14 cellular contexts compared by ENCODE assay signal in genomic region chr16:17067882-17068281, GRCh38.
DNase-seq lines count a peak whose midpoint lies in the region; ATAC-seq, FAIRE-seq and TF ChIP-seq lines count a peak whose summit lies in the region.
"Had no signal": no experiment of that assay in that cellular context is flagged by ENCODE, and none has a peak within 500 bp of the region (broad histone marks: within the 10 kb centered on the region; RNA-seq: fewer than 3 reads in every experiment).

No MANE protein-coding gene starts in this region.

- no peak for TF ChIP-seq CTCF in activated B cell treated with CpG ODN at 0.5 μM for 24 hours (IDR thresholded peaks at IDR 0.05)

- CTCF ChIA-PET in activated B cell treated with CpG ODN at 0.5 μM for 24 hours (lab: Charles Lee) = no interaction called here

- H3K27ac Mint-ChIP-seq in activated B cell treated with CpG ODN at 0.5 μM for 24 hours = peak overlapping the region; percentile 98
- peak overlapping the region; percentile 93 for H3K27ac Mint-ChIP-seq in stimulated activated memory B cell treated with anti-CD40 and anti-IgM and Interleukin-4, amounts not matched to agents 10 μg/mL and 1 μg/mL and 100 μg/mL, for 72 hours

- ATAC-seq in activated B cell treated with CpG ODN at 0.5 μM for 24 hours (ENCODE audit: low read depth) = no peak
- no peak for ATAC-seq in stimulated activated memory B cell treated with anti-CD40 and anti-IgM and Interleukin-4, amounts not matched to agents 10 μg/mL and 1 μg/mL and 100 μg/mL, for 72 hours

- peaks cover 1% of the 10 kb centered on the region for H3K27me3 Mint-ChIP-seq in activated B cell treated with CpG ODN at 0.5 μM for 24 hours
- H3K27me3 Mint-ChIP-seq in stimulated activated memory B cell treated with anti-CD40 and anti-IgM and Interleukin-4, amounts not matched to agents 10 μg/mL and 1 μg/mL and 100 μg/mL, for 72 hours = no peaks in the 10 kb centered on the region
- H3K27me3 Mint-ChIP-seq: CD4-positive, alpha-beta memory T cell had no signal

- no peak for FAIRE-seq in GM12891 (lab: Jason Lieb, UNC)
- FAIRE-seq: A204.1 had no signal

- no peak for TF ChIP-seq POLR2A in GM12891 (IDR thresholded peaks at IDR 0.05; ENCODE audit: low read depth, low read length)

- peaks cover 59% of the 10 kb centered on the region for H3K4me1 Mint-ChIP-seq in activated B cell treated with CpG ODN at 0.5 μM for 24 hours
- peaks cover 64% of the 10 kb centered on the region for H3K4me1 Mint-ChIP-seq in stimulated activated memory B cell treated with anti-CD40 and anti-IgM and Interleukin-4, amounts not matched to agents 10 μg/mL and 1 μg/mL and 100 μg/mL, for 72 hours

- DNase-seq in CD1c-positive myeloid dendritic cell (ENCODE audit: extremely low spot score) = peak; percentile 10
- DNase-seq in GM12891 (ENCODE audit: insufficient read length, low spot score) = no peak
- DNase-seq in activated B cell treated with CpG ODN at 0.5 μM for 24 hours = no peak
- DNase-seq in NCI-H345 (lab: John Stamatoyannopoulos, UW) = no peak
- DNase-seq in stimulated activated CD8-positive, alpha-beta memory T cell treated with anti-CD3 and anti-CD28 coated beads, Interleukin-4, amount 100 ng/mL, for 48 hours = no peak
- no peak for DNase-seq in SIG-M5 (lab: John Stamatoyannopoulos, UW)
- DNase-seq: ACHN; Calu3; CD4-positive, alpha-beta memory T cell; DMS79 treated with DMSO at 0.1 percent for 48 hours; GF-D8; GM23248 had no signal

- no peak overlapping the region for H3K4me3 Mint-ChIP-seq in activated B cell treated with CpG ODN at 0.5 μM for 24 hours
- H3K4me3 Mint-ChIP-seq in stimulated activated memory B cell treated with anti-CD40 and anti-IgM and Interleukin-4, amounts not matched to agents 10 μg/mL and 1 μg/mL and 100 μg/mL, for 72 hours = peak overlapping the region; percentile 27
- H3K4me3 Mint-ChIP-seq: CD4-positive, alpha-beta memory T cell had no signal

- intact Hi-C loops in activated B cell treated with CpG ODN at 0.5 μM for 24 hours (cut with micrococcal nuclease) = no loop called here

- POLR2A ChIA-PET in activated B cell treated with CpG ODN at 0.5 μM for 24 hours (lab: Charles Lee) = interaction anchor here (0.5 to 2.4 kb wide), 5 partner anchors 30 to 330 kb away, joined by 3 to 26 read pairs (median 5); no protein-coding TSS in a partner anchor

- peaks cover 9% of the 10 kb centered on the region for H3K36me3 Mint-ChIP-seq in activated B cell treated with CpG ODN at 0.5 μM for 24 hours (ENCODE audit: low read depth)
- H3K36me3 Mint-ChIP-seq in stimulated activated memory B cell treated with anti-CD40 and anti-IgM and Interleukin-4, amounts not matched to agents 10 μg/mL and 1 μg/mL and 100 μg/mL, for 72 hours = peaks cover 19% of the 10 kb centered on the region
- H3K36me3 Mint-ChIP-seq: CD4-positive, alpha-beta memory T cell had no signal

- no peaks in the 10 kb centered on the region for H3K9me3 Mint-ChIP-seq in activated B cell treated with CpG ODN at 0.5 μM for 24 hours
- H3K9me3 Mint-ChIP-seq in stimulated activated memory B cell treated with anti-CD40 and anti-IgM and Interleukin-4, amounts not matched to agents 10 μg/mL and 1 μg/mL and 100 μg/mL, for 72 hours = no peaks in the 10 kb centered on the region
- H3K9me3 Mint-ChIP-seq: CD4-positive, alpha-beta memory T cell had no signal

TF ChIP-seq in GM12891, 5 proteins besides CTCF, POLR2A, EP300 and RAD21:
- no peak for TF ChIP-seq POU2F2 (IDR thresholded peaks at IDR 0.05; ENCODE audit: low read depth, low read length)
- 0 out of 2 replicates have a peak, but pooled peaks have one; percentile 15 for TF ChIP-seq SPI1 (IDR thresholded peaks at IDR 0.05; ENCODE audit: low read depth, low read length)
- no peak for TF ChIP-seq POLR2AphosphoS5 (IDR thresholded peaks at IDR 0.05; ENCODE audit: low read depth, low read length)
- no peak for TF ChIP-seq TAF1 (IDR thresholded peaks at IDR 0.05; ENCODE audit: low read depth, low read length)
- TF ChIP-seq PAX5 (IDR thresholded peaks at IDR 0.05; ENCODE audit: insufficient read depth, low read length, severe bottlenecking) = no peak
